In genomic region chr20:17882834-17883591, GRCh38 we compare ENCODE assay signal across 1 cellular context.
TF ChIP-seq lines count a peak whose summit lies in the region.

No MANE protein-coding gene starts in this region.

TF ChIP-seq in HepG2, 621 proteins besides CTCF, POLR2A, EP300 and RAD21 (continued from another document and continues in another):
- TF ChIP-seq NFYC (CRISPR knock-in tag; IDR thresholded peaks at IDR 0.05) (no peak), YEATS4 (CRISPR knock-in tag; IDR thresholded peaks at IDR 0.05; ENCODE audit: borderline replicate concordance) (no peak), PCBP2 (optimal IDR thresholded peaks at IDR 0.05; ENCODE audit: low read depth, low read length, poor library complexity, severe bottlenecking) (peak; percentile 54), KAT2B (IDR thresholded peaks at IDR 0.05; ENCODE audit: borderline replicate concordance, low read depth, low read length) (no peak), HNRNPH1 (optimal IDR thresholded peaks at IDR 0.05; ENCODE audit: low read depth, low read length) (peak; percentile 8), PLSCR1 (CRISPR knock-in tag; IDR thresholded peaks at IDR 0.05; ENCODE audit: borderline replicate concordance) (no peak), ZNF138 (CRISPR knock-in tag; IDR thresholded peaks at IDR 0.05; ENCODE audit: low read depth) (no peak), ARNTL (CRISPR knock-in tag; IDR thresholded peaks at IDR 0.05) (peak; percentile 49; the same call in 1 of the 2 replicates), ZFP90 (CRISPR knock-in tag; IDR thresholded peaks at IDR 0.05; ENCODE audit: borderline replicate concordance) (peak; percentile 100), ZNF850 (CRISPR knock-in tag; conservative IDR thresholded peaks at IDR 0.05) (no peak), BORCS8-MEF2B (CRISPR knock-in tag; IDR thresholded peaks at IDR 0.05) (0 out of 2 replicates have a peak, but pooled peaks have one; percentile 40), JDP2 (CRISPR knock-in tag; IDR thresholded peaks at IDR 0.05; ENCODE audit: borderline replicate concordance) (no peak), HDAC1 (CRISPR knock-in tag; IDR thresholded peaks at IDR 0.05) (no peak), HHEX (CRISPR knock-in tag; IDR thresholded peaks at IDR 0.05) (no peak), IKZF1 (IDR thresholded peaks at IDR 0.05) (no peak), ZNF335 (CRISPR knock-in tag; IDR thresholded peaks at IDR 0.05) (no peak), NR1H2 (CRISPR knock-in tag; IDR thresholded peaks at IDR 0.05; ENCODE audit: borderline replicate concordance, low read depth) (no peak), ZNF337 (CRISPR knock-in tag; IDR thresholded peaks at IDR 0.05; ENCODE audit: borderline replicate concordance, low read depth) (no peak), MED13 (CRISPR knock-in tag; IDR thresholded peaks at IDR 0.05) (no peak), MLLT10 (CRISPR knock-in tag; IDR thresholded peaks at IDR 0.05) (no peak), RFXANK (CRISPR knock-in tag; IDR thresholded peaks at IDR 0.05) (no peak), PHF20 (CRISPR knock-in tag; IDR thresholded peaks at IDR 0.05) (no peak; the same call in 1 of the 2 replicates), ZBTB3 (CRISPR knock-in tag; IDR thresholded peaks at IDR 0.05; ENCODE audit: borderline replicate concordance, low read depth) (no peak), ZBTB38 (CRISPR knock-in tag; IDR thresholded peaks at IDR 0.05) (0 out of 2 replicates have a peak, but pooled peaks have one; percentile 8), KLF6 (CRISPR knock-in tag; IDR thresholded peaks at IDR 0.05) (no peak), ZBTB7A (CRISPR knock-in tag; IDR thresholded peaks at IDR 0.05) (no peak), SPEN (CRISPR knock-in tag; IDR thresholded peaks at IDR 0.05; ENCODE audit: low read depth) (0 out of 2 replicates have a peak, but pooled peaks have one; percentile 11), LRRFIP1 (CRISPR knock-in tag; conservative IDR thresholded peaks at IDR 0.05) (no peak), NFATC3 (CRISPR knock-in tag; IDR thresholded peaks at IDR 0.05) (no peak), STAT5B (CRISPR knock-in tag; IDR thresholded peaks at IDR 0.05) (no peak), ARNT2 (CRISPR knock-in tag; IDR thresholded peaks at IDR 0.05; ENCODE audit: low read depth) (no peak), GZF1 (CRISPR knock-in tag; IDR thresholded peaks at IDR 0.05) (no peak), HIVEP1 (CRISPR knock-in tag; IDR thresholded peaks at IDR 0.05) (no peak), PRDM15 (CRISPR knock-in tag; IDR thresholded peaks at IDR 0.05) (no peak), NKX3-1 (CRISPR knock-in tag; IDR thresholded peaks at IDR 0.05) (no peak), ZNF235 (CRISPR knock-in tag; IDR thresholded peaks at IDR 0.05; ENCODE audit: borderline replicate concordance) (no peak), FOXO1 (CRISPR knock-in tag; IDR thresholded peaks at IDR 0.05) (no peak), NR0B2 (CRISPR knock-in tag; IDR thresholded peaks at IDR 0.05) (no peak), ZFP36 (IDR thresholded peaks at IDR 0.05; ENCODE audit: borderline replicate concordance, low read depth, low read length, partially characterized antibody) (no peak), DMAP1 (CRISPR knock-in tag; IDR thresholded peaks at IDR 0.05) (no peak), ZBTB42 (CRISPR knock-in tag; IDR thresholded peaks at IDR 0.05) (no peak), DMTF1 (CRISPR knock-in tag; IDR thresholded peaks at IDR 0.05) (peak; percentile 49; the same call in 1 of the 2 replicates), ZNF784 (CRISPR knock-in tag; IDR thresholded peaks at IDR 0.05; ENCODE audit: borderline replicate concordance) (no peak), SAFB2 (CRISPR knock-in tag; IDR thresholded peaks at IDR 0.05; ENCODE audit: borderline replicate concordance, low read depth) (no peak; the same call in 1 of the 2 replicates), PLRG1 (conservative IDR thresholded peaks at IDR 0.05) (no peak), MYPOP (CRISPR knock-in tag; IDR thresholded peaks at IDR 0.05) (no peak), SNAPC5 (CRISPR knock-in tag; IDR thresholded peaks at IDR 0.05; ENCODE audit: borderline replicate concordance) (no peak), THRA (CRISPR knock-in tag; IDR thresholded peaks at IDR 0.05; ENCODE audit: borderline replicate concordance) (no peak), ZNF232 (CRISPR knock-in tag; IDR thresholded peaks at IDR 0.05; ENCODE audit: borderline replicate concordance) (no peak), PREB (CRISPR knock-in tag; IDR thresholded peaks at IDR 0.05) (no peak), ZNF451 (CRISPR knock-in tag; IDR thresholded peaks at IDR 0.05) (no peak), ZNF331 (CRISPR knock-in tag; IDR thresholded peaks at IDR 0.05) (no peak), MED8 (CRISPR knock-in tag; IDR thresholded peaks at IDR 0.05; ENCODE audit: insufficient replicate concordance) (no peak), MAFF (IDR thresholded peaks at IDR 0.05; ENCODE audit: low read depth, low read length) (peak; percentile 0; the same call in 1 of the 2 replicates), ZFP41 (CRISPR knock-in tag; IDR thresholded peaks at IDR 0.05; ENCODE audit: borderline replicate concordance) (no peak), HDAC2 (CRISPR knock-in tag; IDR thresholded peaks at IDR 0.05) (no peak), ZFP36L1 (CRISPR knock-in tag; IDR thresholded peaks at IDR 0.05) (no peak), MYNN (CRISPR knock-in tag; IDR thresholded peaks at IDR 0.05; ENCODE audit: low read depth) (no peak), POGK (CRISPR knock-in tag; conservative IDR thresholded peaks at IDR 0.05) (no peak)
